Comparison of ENCODE assay signal across 19 cellular contexts in genomic region chr14:57209561-57209960, GRCh38. TPM values are rescaled to one million over a fixed set of nuclear protein-coding genes. Genes with fewer than 3 reads are reported as not detected.
DNase-seq lines count a peak whose midpoint lies in the region; ATAC-seq and TF ChIP-seq lines count a peak whose summit lies in the region.
"Had no signal": no experiment of that assay in that cellular context is flagged by ENCODE, and none has a peak within 500 bp of the region (broad histone marks: within the 10 kb centered on the region; RNA-seq: fewer than 3 reads in every experiment).

No MANE protein-coding gene starts in this region.

- H3K27me3 ChIP-seq in mammary epithelial cell (ENCODE audit: insufficient read depth, low read length) (no peaks in the 10 kb centered on the region), breast epithelium (no peaks in the 10 kb centered on the region), SK-N-SH (ENCODE audit: insufficient read depth) (no peaks in the 10 kb centered on the region)

- H4K20me1 ChIP-seq in mammary epithelial cell (ENCODE audit: insufficient read depth, low read length) (no peaks in the 10 kb centered on the region), SK-N-SH (ENCODE audit: insufficient read depth) (no peaks in the 10 kb centered on the region)

- peaks cover 15% of the 10 kb centered on the region for H3F3A ChIP-seq in SK-N-SH (replicated peaks; ENCODE audit: insufficient read depth)

- no peak for TF ChIP-seq EP300 in SK-N-SH (IDR thresholded peaks at IDR 0.05; ENCODE audit: borderline replicate concordance in 1 of 2, low read depth in 1 of 2, low read length in 1 of 2)

- no TSS peak for BruUV-seq in mammary epithelial cell (replicated peaks; lab: Mats Ljungman, UMichigan)

- no peaks in the 10 kb centered on the region for H3K9me3 Mint-ChIP-seq in T-helper 2 cell treated with Interferon-gamma antibody and Interleukin-4, amounts not matched to agents 5 μg/mL and 100 μg/mL, for 36 hours
- H3K9me3 Mint-ChIP-seq: type B pancreatic cell had no signal

- no peak overlapping the region for H3K4me3 Mint-ChIP-seq in T-helper 2 cell treated with Interferon-gamma antibody and Interleukin-4, amounts not matched to agents 5 μg/mL and 100 μg/mL, for 36 hours
- H3K4me3 Mint-ChIP-seq: type B pancreatic cell had no signal

- no peaks in the 10 kb centered on the region for H3K9me2 ChIP-seq in SK-N-SH

- no peaks in the 10 kb centered on the region for H3K79me2 ChIP-seq in mammary epithelial cell (ENCODE audit: insufficient read depth, low read length)
- no peaks in the 10 kb centered on the region for H3K79me2 ChIP-seq in SK-N-SH (ENCODE audit: insufficient read depth)

- no peak for TF ChIP-seq RAD21 in SK-N-SH (IDR thresholded peaks at IDR 0.05; ENCODE audit: low read length)

- CTCF ChIA-PET in mammary epithelial cell (lab: Charles Lee; ENCODE audit: low non-redundant PET) = no interaction called here
- CTCF ChIA-PET in SK-N-SH (lab: Yijun Ruan, JAX) = no interaction called here

- DNase-seq in mammary epithelial cell = peak; percentile 11
- no peak for DNase-seq in breast epithelium (ENCODE audit: low spot score in 2 of 2)
- DNase-seq in SK-N-SH = no peak
- DNase-seq in fibroblast of pulmonary artery (ENCODE audit: low read depth) = peak; percentile 47
- no peak for DNase-seq in stimulated activated CD8-positive, alpha-beta memory T cell treated with anti-CD3 and anti-CD28 coated beads, Interleukin-4, amount 100 ng/mL, for 48 hours
- no peak for DNase-seq in T-helper 2 cell treated with Interferon-gamma antibody and Interleukin-4, amounts not matched to agents 5 μg/mL and 100 μg/mL, for 36 hours (ENCODE audit: low spot score)
- DNase-seq: 8988T; activated naive CD4-positive, alpha-beta T cell treated with anti-CD3 and anti-CD28 coated beads, Interleukin-2, amount 50 U/mL, for 16 hours; caudate nucleus; NCI-H2081; NCI-H748 treated with DMSO at 0.1 percent for 48 hours; right cardiac atrium; stimulated activated CD4-positive, alpha-beta T cell treated with anti-CD3 and anti-CD28 coated beads, Interleukin-4, amount 100 ng/mL, for 1 hour had no signal

- 82% methylated on average over 4 of the region's 4 CpGs for WGBS in mammary epithelial cell (ENCODE audit: low coverage, missing lambda C conversion rate)
- 83% methylated on average over 4 of the region's 4 CpGs for whole genome bisulfite sequencing in SK-N-SH (ENCODE audit: low lambda C conversion rate)

- intact Hi-C loops in mammary epithelial cell (cut with micrococcal nuclease) = loop anchor here (10.0 kb wide), 1 partner anchor 305 kb away; no protein-coding TSS in a partner anchor
- intact Hi-C loops in breast epithelium (cut with DNase I; ENCODE audit: low total_unique reads) = no loop called here

- TF ChIP-seq CTCF in mammary epithelial cell (conservative IDR thresholded peaks at IDR 0.05 in 1 of 2, IDR thresholded peaks at IDR 0.05 in 1 of 2; ENCODE audit: extremely low read depth in 1 of 2, insufficient read depth in 1 of 2, low read depth in 1 of 2, low read length in 2 of 2) (no peak), breast epithelium (IDR thresholded peaks at IDR 0.05) (no peak), SK-N-SH (IDR thresholded peaks at IDR 0.05) (no peak), fibroblast of pulmonary artery (IDR thresholded peaks at IDR 0.05; ENCODE audit: low read length, missing control alignments) (no peak)

- H3K9me3 ChIP-seq in mammary epithelial cell (replicated peaks; ENCODE audit: insufficient read depth, low read length) (no peaks in the 10 kb centered on the region), breast epithelium (no peaks in the 10 kb centered on the region), SK-N-SH (no peaks in the 10 kb centered on the region)

- in situ Hi-C loops in mammary epithelial cell (cut with MboI; ENCODE audit: low sequenced_read_pairs in 2 of 2) = no loop called here

- H3K27ac ChIP-seq in mammary epithelial cell (ENCODE audit: insufficient read depth, low read depth, low read length) (no peak overlapping the region), breast epithelium (no peak overlapping the region), SK-N-SH (ENCODE audit: low read depth in 2 of 2, low read length in 1 of 2) (peak overlapping the region in 1 of 2 experiments; percentile 38; a peak in 1 of 4 replicates)

- H3K9ac ChIP-seq in mammary epithelial cell (ENCODE audit: insufficient read depth, low read length) = no peak overlapping the region
- no peak overlapping the region for H3K9ac ChIP-seq in SK-N-SH

- no peaks in the 10 kb centered on the region for H3K27me3 Mint-ChIP-seq in T-helper 2 cell treated with Interferon-gamma antibody and Interleukin-4, amounts not matched to agents 5 μg/mL and 100 μg/mL, for 36 hours (ENCODE audit: low read depth)
- H3K27me3 Mint-ChIP-seq: type B pancreatic cell had no signal

- H3K36me3 Mint-ChIP-seq in T-helper 2 cell treated with Interferon-gamma antibody and Interleukin-4, amounts not matched to agents 5 μg/mL and 100 μg/mL, for 36 hours (ENCODE audit: low read depth) = peaks cover 37% of the 10 kb centered on the region

- no peaks in the 10 kb centered on the region for H3K4me1 ChIP-seq in mammary epithelial cell (ENCODE audit: insufficient read depth, low read length)
- no peaks in the 10 kb centered on the region for H3K4me1 ChIP-seq in breast epithelium
- peaks cover 0 to 18% of the 10 kb centered on the region in 2 experiments; a peak in 1 of 4 replicates for H3K4me1 ChIP-seq in SK-N-SH (ENCODE audit: control insufficient read depth in 1 of 2, insufficient read depth in 2 of 2, low read depth in 1 of 2, low read length in 1 of 2)

- dilution Hi-C loops in mammary epithelial cell (cut with HindIII; ENCODE audit: low sequenced_read_pairs) = no loop called here

- no peak for TF ChIP-seq POLR2A in breast epithelium (IDR thresholded peaks at IDR 0.05)

- H3K4me3 ChIP-seq in mammary epithelial cell (replicated peaks in 1 of 3; ENCODE audit: insufficient read depth in 1 of 3, low read depth in 2 of 3, low read length in 3 of 3) (no peak overlapping the region), breast epithelium (no peak overlapping the region), SK-N-SH (ENCODE audit: low read depth in 2 of 2, low read length in 1 of 2) (no peak overlapping the region), fibroblast of pulmonary artery (replicated peaks; ENCODE audit: low read depth, low read length) (no peak overlapping the region)

- H3K36me3 ChIP-seq in mammary epithelial cell (ENCODE audit: insufficient read depth, low read length) (peaks cover 16% of the 10 kb centered on the region), breast epithelium (no peaks in the 10 kb centered on the region), SK-N-SH (replicated peaks in 1 of 2; ENCODE audit: control insufficient read depth in 1 of 2, insufficient read depth in 2 of 2, low read length in 1 of 2) (peaks cover 47 to 55% of the 10 kb centered on the region in 2 experiments)

- no peak overlapping the region for H3K27ac Mint-ChIP-seq in T-helper 2 cell treated with Interferon-gamma antibody and Interleukin-4, amounts not matched to agents 5 μg/mL and 100 μg/mL, for 36 hours
- H3K27ac Mint-ChIP-seq: type B pancreatic cell had no signal

- H2AFZ ChIP-seq in mammary epithelial cell (ENCODE audit: low read depth, low read length) (no peak overlapping the region), SK-N-SH (ENCODE audit: low read depth) (no peak overlapping the region)

- no peak for ATAC-seq in GM21737 (IDR thresholded peaks at IDR 0.05; ENCODE audit: unreplicated experiment)
- no peak for ATAC-seq in HG03196 (IDR thresholded peaks at IDR 0.05; ENCODE audit: unreplicated experiment)
- ATAC-seq: activated CD4-positive, CD25-positive, alpha-beta regulatory T cell treated with anti-CD3 and anti-CD28 coated beads, Interleukin-2, amount 50 U/mL, for 24 hours; HCT116; Panc1; right cardiac atrium had no signal

- H3K4me1 Mint-ChIP-seq in T-helper 2 cell treated with Interferon-gamma antibody and Interleukin-4, amounts not matched to agents 5 μg/mL and 100 μg/mL, for 36 hours (ENCODE audit: low read depth) = no peaks in the 10 kb centered on the region

- H3K4me2 ChIP-seq in mammary epithelial cell (ENCODE audit: insufficient read depth, low read depth, low read length) (no peak overlapping the region), SK-N-SH (no peak overlapping the region)

- POLR2A ChIA-PET in SK-N-SH (lab: Yijun Ruan, JAX) = no interaction called here

TF ChIP-seq in SK-N-SH, 30 proteins besides CTCF, POLR2A, EP300 and RAD21:
- TF ChIP-seq MEF2A (IDR thresholded peaks at IDR 0.05; ENCODE audit: borderline replicate concordance, low read depth) (no peak), FOSL2 (IDR thresholded peaks at IDR 0.05; ENCODE audit: borderline replicate concordance, low read depth) (peak; percentile 10; the same call in 1 of the 2 replicates)

RNA-seq across cellular contexts. Expression of gene EXOC5, which starts 59.1 kb away (rescaled TPM):
- total RNA-seq in mammary epithelial cell (10 to 100 TPM; 67.0 to 78.8 TPM), breast epithelium (10 to 100 TPM; 40.3 to 53.4 (median 48.9) TPM)
- polyA plus RNA-seq in mammary epithelial cell (24.1 TPM), SK-N-SH (2012; rRNA removed) (10.5 and 14.2 TPM in 2 replicates)
- polyA minus RNA-seq in mammary epithelial cell = 27.3 TPM
- polyA plus RNA-seq in SK-N-SH (2012; cell fraction: cytosol; rRNA removed) = 18.4 and 21.8 TPM in 2 replicates
- polyA plus RNA-seq in SK-N-SH (2012; cell fraction: nucleus; rRNA removed) = 9.3 and 13.2 TPM in 2 replicates

RNA-seq across cellular contexts. Expression of gene AP5M1, which starts 59.2 kb away (rescaled TPM):
- total RNA-seq in mammary epithelial cell (10 to 100 TPM; 33.7 to 35.6 TPM), breast epithelium (10 to 100 TPM; 24.6 to 33.5 (median 25.6) TPM)
- polyA plus RNA-seq in mammary epithelial cell (21.5 TPM), SK-N-SH (2012; rRNA removed) (13.1 and 20.4 TPM in 2 replicates)
- polyA minus RNA-seq in mammary epithelial cell = 70.5 TPM
- 21.9 and 24.4 TPM in 2 replicates for polyA plus RNA-seq in SK-N-SH (2012; cell fraction: cytosol; rRNA removed)
- 10.7 and 15.4 TPM in 2 replicates for polyA plus RNA-seq in SK-N-SH (2012; cell fraction: nucleus; rRNA removed)

Comparison
In these comparisons a context has a peak if more than half of its experiments do, and no peak if none do; other contexts are left out.
1. DNase-seq: peak in mammary epithelial cell (single experiment) and fibroblast of pulmonary artery (single experiment); none in breast epithelium (0 of 2), SK-N-SH (single experiment), stimulated activated CD8-positive, alpha-beta memory T cell treated with anti-CD3 and anti-CD28 coated beads, Interleukin-4, amount 100 ng/mL, for 48 hours (single experiment) and T-helper 2 cell treated with Interferon-gamma antibody and Interleukin-4, amounts not matched to agents 5 μg/mL and 100 μg/mL, for 36 hours (single experiment).